14 cellular contexts compared by ENCODE assay signal in genomic region chr16:85017151-85017550, GRCh38. TPM values are rescaled to one million over a fixed set of nuclear protein-coding genes. Genes with fewer than 3 reads are reported as not detected.
A peak's percentile ranks its signal among the peaks of the same experiment; 100 is the strongest.
DNase-seq lines count a peak whose midpoint lies in the region; ATAC-seq, FAIRE-seq and TF ChIP-seq lines count a peak whose summit lies in the region.
"Had no signal": no experiment of that assay in that cellular context is flagged by ENCODE, and none has a peak within 500 bp of the region (broad histone marks: within the 10 kb centered on the region; RNA-seq: fewer than 3 reads in every experiment).

No MANE protein-coding gene starts in this region.

- BruUV-seq in GM12878 (replicated peaks; lab: Mats Ljungman, UMichigan), result no TSS peak

- H4K20me1 ChIP-seq in GM12878 (ENCODE audit: control insufficient read depth, insufficient read depth), result no peaks in the 10 kb centered on the region

- in situ Hi-C loops in GM12878 (cut with MboI), result no loop called here

- H3K4me1 Mint-ChIP-seq in CD8-positive, alpha-beta T cell (ENCODE audit: low read depth), result peaks cover 13% of the 10 kb centered on the region

- H3K36me3 Mint-ChIP-seq in CD8-positive, alpha-beta T cell, result no peaks in the 10 kb centered on the region
- H3K36me3 Mint-ChIP-seq: CD4-positive, alpha-beta memory T cell had no signal

- TF ChIP-seq POLR2A in NB4 (IDR thresholded peaks at IDR 0.05; ENCODE audit: extremely low read depth, insufficient read length), result no peak
- no peak for TF ChIP-seq POLR2A in GM12878 (IDR thresholded peaks at IDR 0.05; ENCODE audit: low read depth, low read length)

- RAD21 ChIA-PET in GM12878 (lab: Charles Lee; ENCODE audit: unreplicated experiment), result no interaction called here

- peaks cover 6% of the 10 kb centered on the region for H3K4me1 ChIP-seq in GM12878 (ENCODE audit: control insufficient read depth, insufficient read depth, low read length)
- peaks cover 18% of the 10 kb centered on the region for H3K4me1 ChIP-seq in upper lobe of right lung
- peaks cover 8% of the 10 kb centered on the region for H3K4me1 ChIP-seq in CD8-positive, alpha-beta T cell (ENCODE audit: insufficient read depth, low read length)

- FAIRE-seq in GM12878 (lab: Jason Lieb, UNC), result peak; percentile 83

- TF ChIP-seq CTCF in NB4 (IDR thresholded peaks at IDR 0.05; ENCODE audit: low read depth, low read length) (no peak), GM12878 (IDR thresholded peaks at IDR 0.05 in 2 of 3, conservative IDR thresholded peaks at IDR 0.05 in 1 of 3; ENCODE audit: control insufficient read depth in 2 of 3, extremely low read depth in 1 of 3, insufficient read depth in 1 of 3, low read depth in 3 of 3, low read length in 3 of 3) (no peak), upper lobe of right lung (IDR thresholded peaks at IDR 0.05) (no peak)
- TF ChIP-seq CTCF in CD8-positive, alpha-beta T cell (IDR thresholded peaks at IDR 0.05), result no peak

- 2% methylated on average over 4 of the region's 4 CpGs for WGBS in GM12878 (ENCODE audit: insufficient coverage, insufficient replicate concordance, low lambda C conversion rate, missing lambda C conversion rate)

- no peaks in the 10 kb centered on the region for H3K79me2 ChIP-seq in GM12878 (ENCODE audit: control insufficient read depth, insufficient read depth, low read length)

- ATAC-seq in GM12878, result peak; percentile 93
- peak; percentile 82 for ATAC-seq in upper lobe of right lung
- ATAC-seq in CD8-positive, alpha-beta T cell, result no peak
- no peak for ATAC-seq in HG02571 (IDR thresholded peaks at IDR 0.05; ENCODE audit: unreplicated experiment)
- ATAC-seq in HG03095 (IDR thresholded peaks at IDR 0.05; ENCODE audit: unreplicated experiment), result no peak

- POLR2A ChIA-PET in GM12878 (lab: Charles Lee), result interaction anchor here (1.4 kb wide), 1 partner anchor 9 kb away, joined by 4 read pairs; no protein-coding TSS in a partner anchor
- POLR2A ChIA-PET in CD8-positive, alpha-beta T cell (lab: Charles Lee), result interaction anchor here (0.6 kb wide), 1 partner anchor 27 kb away, joined by 3 read pairs; no protein-coding TSS in a partner anchor

- intact Hi-C loops in GM12878 (cut with micrococcal nuclease; ENCODE audit: unreplicated experiment) (no loop called here), upper lobe of right lung (cut with DNase I) (no loop called here)
- intact Hi-C loops in CD8-positive, alpha-beta T cell (cut with DNase I, micrococcal nuclease), result no loop called here

- H3K27me3 ChIP-seq in GM12878 (replicated peaks in 1 of 2; ENCODE audit: control insufficient read depth in 2 of 2, insufficient read depth in 2 of 2, low read length in 1 of 2) (no peaks in the 10 kb centered on the region), upper lobe of right lung (no peaks in the 10 kb centered on the region)
- H3K27me3 ChIP-seq in CD8-positive, alpha-beta T cell (ENCODE audit: insufficient read depth, low read length), result no peaks in the 10 kb centered on the region
- H3K27me3 ChIP-seq: heart right ventricle had no signal

- TF ChIP-seq EP300 in GM12878 (IDR thresholded peaks at IDR 0.05; ENCODE audit: borderline replicate concordance in 1 of 2, control insufficient read depth in 1 of 2, low read depth in 2 of 2, low read length in 2 of 2), result no peak

- H3K9ac ChIP-seq in GM12878 (ENCODE audit: control insufficient read depth, insufficient read depth, low read length), result no peak overlapping the region

- no peak for TF ChIP-seq RAD21 in GM12878 (IDR thresholded peaks at IDR 0.05; ENCODE audit: insufficient read depth, low read depth, low read length)

- H3K27ac ChIP-seq in GM12878 (ENCODE audit: control insufficient read depth, insufficient read depth) (no peak overlapping the region), upper lobe of right lung (peak overlapping the region; percentile 55)
- no peak overlapping the region for H3K27ac ChIP-seq in CD8-positive, alpha-beta T cell (ENCODE audit: low read depth, low read length)

- SMC1A ChIA-PET in GM12878 (lab: Charles Lee; ENCODE audit: uncharacterized antibody, unreplicated experiment), result no interaction called here

- CTCF ChIA-PET in GM12878 (lab: Yijun Ruan, JAX), result no interaction called here
- CTCF ChIA-PET in CD8-positive, alpha-beta T cell (lab: Charles Lee), result interaction anchor here (1.5 kb wide), 1 partner anchor 41 kb away, joined by 4 read pairs; no protein-coding TSS in a partner anchor

- no peaks in the 10 kb centered on the region for H3K36me3 ChIP-seq in GM12878 (ENCODE audit: control insufficient read depth in 2 of 2, insufficient read depth in 2 of 2, low read length in 1 of 2)
- no peaks in the 10 kb centered on the region for H3K36me3 ChIP-seq in upper lobe of right lung
- no peaks in the 10 kb centered on the region for H3K36me3 ChIP-seq in CD8-positive, alpha-beta T cell (ENCODE audit: insufficient read depth, low read length)
- H3K36me3 ChIP-seq: heart right ventricle had no signal

- H3K9me3 ChIP-seq in GM12878 (replicated peaks; ENCODE audit: control insufficient read depth, insufficient read depth, low read length), result no peaks in the 10 kb centered on the region
- no peaks in the 10 kb centered on the region for H3K9me3 ChIP-seq in upper lobe of right lung
- H3K9me3 ChIP-seq in CD8-positive, alpha-beta T cell (ENCODE audit: low read length), result no peaks in the 10 kb centered on the region
- H3K9me3 ChIP-seq: heart right ventricle had no signal

- DNase-seq in stimulated activated CD4-positive, alpha-beta T cell treated with anti-CD3 and anti-CD28 coated beads, Interleukin-2, amount 100 ng/mL, for 48 hours, result peak; percentile 7 to 9
- DNase-seq in stimulated activated CD4-positive, alpha-beta T cell treated with anti-CD3 and anti-CD28 coated beads, Interleukin-4, amount 100 ng/mL, for 4 hours, result no peak
- DNase-seq in NB4 (ENCODE audit: low read depth) (peak; percentile 93), GM12878 (ENCODE audit: low read depth, low spot score) (peak; percentile 19), upper lobe of right lung (no peak)
- DNase-seq in CD8-positive, alpha-beta T cell, result no peak
- DNase-seq: activated CD4-positive, alpha-beta T cell treated with anti-CD3 and anti-CD28 coated beads for 4 hours; CD4-positive, alpha-beta memory T cell; cerebellar nuclear complex; heart right ventricle; Karpas-422; nucleus accumbens had no signal

- H3K27ac Mint-ChIP-seq in CD8-positive, alpha-beta T cell, result no peak overlapping the region

- H3K9me3 Mint-ChIP-seq in CD8-positive, alpha-beta T cell, result no peaks in the 10 kb centered on the region
- H3K9me3 Mint-ChIP-seq: CD4-positive, alpha-beta memory T cell had no signal

- H3K4me3 Mint-ChIP-seq in CD8-positive, alpha-beta T cell, result no peak overlapping the region

- peaks cover 2% of the 10 kb centered on the region for H3K27me3 Mint-ChIP-seq in CD8-positive, alpha-beta T cell (ENCODE audit: low read depth)

- no peak overlapping the region for H3K4me3 ChIP-seq in NB4 (ENCODE audit: low read depth, low read length)
- H3K4me3 ChIP-seq in GM12878, result no peak overlapping the region
- no peak overlapping the region for H3K4me3 ChIP-seq in upper lobe of right lung
- no peak overlapping the region for H3K4me3 ChIP-seq in CD8-positive, alpha-beta T cell (ENCODE audit: low read depth, low read length)
- H3K4me3 ChIP-seq: heart right ventricle had no signal

- H3K4me2 ChIP-seq in GM12878 (ENCODE audit: control insufficient read depth, insufficient read depth), result no peak overlapping the region

- no peak overlapping the region for H2AFZ ChIP-seq in GM12878 (ENCODE audit: control insufficient read depth, low read depth, low read length)

TF ChIP-seq in GM12878, 131 proteins besides CTCF, POLR2A, EP300 and RAD21 (continues in another document):
- TF ChIP-seq SMC3 (IDR thresholded peaks at IDR 0.05; ENCODE audit: borderline replicate concordance, low read length), result no peak

RNA-seq across cellular contexts. Expression of gene ZDHHC7, which starts 5.8 kb away (rescaled TPM):
- 27.1 and 33.1 TPM in 2 replicates for total RNA-seq in GM12878 (2013; cell fraction: nucleolus; rRNA removed)
- total RNA-seq in GM12878 (2014; rRNA removed), result 21.7 and 26.0 TPM in 2 replicates
- 17.9 and 18.8 TPM in 2 replicates for total RNA-seq in GM12878 (2014; rRNA removed; fragmentation: Illumina TruSeq; extraction: Trizol)
- total RNA-seq in GM12878 (2021), result 23.3 and 23.8 TPM in 2 replicates
- 13.8 TPM for polyA plus RNA-seq in GM12878 (2011; ENCODE audit: low read depth)
- polyA plus RNA-seq in GM12878 (2011; rRNA removed), result 12.6 and 19.4 TPM in 2 replicates
- polyA plus RNA-seq in GM12878 (2011; cell fraction: cytosol; rRNA removed), result 33.2 and 37.3 TPM in 2 replicates
- polyA plus RNA-seq in GM12878 (2011; cell fraction: nucleus; rRNA removed), result 26.3 and 37.5 TPM in 2 replicates
- 18.0 and 19.3 TPM in 2 replicates for polyA plus RNA-seq in GM12878 (2012)
- 25.4 and 29.0 TPM in 2 replicates for polyA plus RNA-seq in GM12878 (2014; fragmentation: Illumina TruSeq; extraction: Trizol)
- polyA plus RNA-seq in GM12878 (2014; fragmentation: Nextera tagmentation; extraction: Ambion mirVana), result 1 to 10 TPM in 1 of 2 experiments, under 1 TPM in 1; 0.87 to 2.8 TPM
- 21.4 and 22.3 TPM in 2 replicates for polyA plus RNA-seq in GM12878 (2014; rRNA removed)
- 10 to 100 TPM; 12.9 to 20.7 TPM for polyA plus RNA-seq in GM12878 (2016; fragmentation: Nextera tagmentation; extraction: Ambion mirVana)
- polyA minus RNA-seq in GM12878 (2011; rRNA and poly(A)+ RNA removed), result 11.7 and 18.3 TPM in 2 replicates
- 6.9 and 10.5 TPM in 2 replicates for polyA minus RNA-seq in GM12878 (2011; cell fraction: cytosol; rRNA and poly(A)+ RNA removed)
- polyA minus RNA-seq in GM12878 (2011; cell fraction: nucleus; rRNA and poly(A)+ RNA removed), result 6.6 and 9.9 TPM in 2 replicates
- total RNA-seq in upper lobe of right lung, result 79.7 TPM
- 10 to 100 TPM; 85.4 to 92.1 TPM for total RNA-seq in CD8-positive, alpha-beta T cell

RNA-seq across cellular contexts. Expression of gene KIAA0513, which starts 10.4 kb away (rescaled TPM):
- 3.5 and 4.8 TPM in 2 replicates for total RNA-seq in GM12878 (2013; cell fraction: nucleolus; rRNA removed)
- 1.8 and 2.3 TPM in 2 replicates for total RNA-seq in GM12878 (2014; rRNA removed)
- 2.3 and 2.4 TPM in 2 replicates for total RNA-seq in GM12878 (2014; rRNA removed; fragmentation: Illumina TruSeq; extraction: Trizol)
- total RNA-seq in GM12878 (2021), result 4.3 and 4.6 TPM in 2 replicates
- polyA plus RNA-seq in GM12878 (2011; ENCODE audit: low read depth), result 1.4 TPM
- 0.29 and 0.65 TPM in 2 replicates for polyA plus RNA-seq in GM12878 (2011; rRNA removed)
- 0.79 and 0.81 TPM in 2 replicates for polyA plus RNA-seq in GM12878 (2011; cell fraction: cytosol; rRNA removed)
- 1.0 and 1.1 TPM in 2 replicates for polyA plus RNA-seq in GM12878 (2011; cell fraction: nucleus; rRNA removed)
- polyA plus RNA-seq in GM12878 (2012), result 3.0 and 3.8 TPM in 2 replicates
- polyA plus RNA-seq in GM12878 (2014; fragmentation: Illumina TruSeq; extraction: Trizol), result 1.2 and 2.2 TPM in 2 replicates
- under 1 TPM; 0.14 to 0.22 TPM for polyA plus RNA-seq in GM12878 (2014; fragmentation: Nextera tagmentation; extraction: Ambion mirVana)
- polyA plus RNA-seq in GM12878 (2014; rRNA removed), result 2.4 and 3.5 TPM in 2 replicates
- 1 to 10 TPM; 1.5 to 5.8 TPM for polyA plus RNA-seq in GM12878 (2016; fragmentation: Nextera tagmentation; extraction: Ambion mirVana)
- 0.82 and 1.2 TPM in 2 replicates for polyA minus RNA-seq in GM12878 (2011; rRNA and poly(A)+ RNA removed)
- 0.10 TPM in 1 of 2 replicates, not detected in the other for polyA minus RNA-seq in GM12878 (2011; cell fraction: cytosol; rRNA and poly(A)+ RNA removed)
- 0.85 and 1.4 TPM in 2 replicates for polyA minus RNA-seq in GM12878 (2011; cell fraction: nucleus; rRNA and poly(A)+ RNA removed)
- total RNA-seq in upper lobe of right lung, result 21.7 TPM
- 10 to 100 TPM in 1 of 2 experiments, 1 to 10 TPM in 1; 9.7 to 10.3 TPM for total RNA-seq in CD8-positive, alpha-beta T cell

Comparison
In these comparisons a context has a peak if more than half of its experiments do, and no peak if none do; other contexts are left out.
1. DNase-seq: peak in stimulated activated CD4-positive, alpha-beta T cell treated with anti-CD3 and anti-CD28 coated beads, Interleukin-2, amount 100 ng/mL, for 48 hours (2 of 2), NB4 (single experiment) and GM12878 (single experiment); none in stimulated activated CD4-positive, alpha-beta T cell treated with anti-CD3 and anti-CD28 coated beads, Interleukin-4, amount 100 ng/mL, for 4 hours (0 of 2), upper lobe of right lung (single experiment) and CD8-positive, alpha-beta T cell (0 of 7).
2. ATAC-seq: peak in GM12878 (single experiment) and upper lobe of right lung (single experiment); none in CD8-positive, alpha-beta T cell (single experiment), HG02571 (single experiment) and HG03095 (single experiment).